15 cellular contexts compared by ENCODE assay signal in the genomic region with DNA sequence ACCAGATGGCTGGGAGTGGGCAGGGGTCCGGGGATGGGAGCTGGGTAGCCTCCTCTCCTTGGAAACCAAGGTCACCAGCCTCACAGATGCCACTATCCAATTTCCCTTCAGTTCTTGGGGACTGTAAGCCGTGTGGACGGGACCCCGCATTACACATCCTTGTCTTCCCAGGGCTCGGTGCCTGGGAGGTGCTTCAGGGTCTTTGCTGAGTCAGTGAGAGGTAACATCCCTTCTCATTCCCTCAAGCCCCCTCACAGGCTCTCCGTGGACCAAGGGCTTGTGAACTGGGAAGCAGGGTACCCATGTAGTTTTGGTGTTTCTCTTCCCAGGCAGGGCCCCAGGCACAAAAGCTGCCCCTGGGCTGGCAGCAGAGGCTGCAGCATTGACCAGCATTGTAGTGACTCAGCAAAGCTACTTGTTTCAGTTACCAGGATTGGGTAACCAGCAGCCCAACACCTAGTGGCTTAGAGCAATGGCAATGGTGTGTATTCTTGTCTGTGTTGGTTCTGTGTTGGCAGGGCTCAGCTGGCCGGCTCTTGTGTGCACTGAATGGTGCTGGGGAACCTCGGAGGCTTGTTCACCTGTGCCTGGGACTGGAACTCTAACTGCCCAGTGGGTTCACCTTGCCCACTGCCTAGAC. TPM values are rescaled to one million over a fixed set of nuclear protein-coding genes. Genes with fewer than 3 reads are reported as not detected.
DNase-seq lines count a peak whose midpoint lies in the region; ATAC-seq and TF ChIP-seq lines count a peak whose summit lies in the region.
"Had no signal": no experiment of that assay in that cellular context is flagged by ENCODE, and none has a peak within 500 bp of the region (broad histone marks: within the 10 kb centered on the region; RNA-seq: fewer than 3 reads in every experiment).

No MANE protein-coding gene starts in this region.

- H3K4me1 ChIP-seq in mammary epithelial cell (ENCODE audit: insufficient read depth, low read length), result no peaks in the 10 kb centered on the region
- H3K4me1 ChIP-seq: transverse colon had no signal

- peaks cover 4% of the 10 kb centered on the region for H3K27me3 ChIP-seq in mammary epithelial cell (ENCODE audit: insufficient read depth, low read length)
- H3K27me3 ChIP-seq: ovary had no signal

- no peaks in the 10 kb centered on the region for H3K36me3 ChIP-seq in mammary epithelial cell (ENCODE audit: insufficient read depth, low read length)
- H3K36me3 ChIP-seq: ovary, transverse colon had no signal

- no peak overlapping the region for H3K27ac ChIP-seq in mammary epithelial cell (ENCODE audit: insufficient read depth, low read depth, low read length)
- H3K27ac ChIP-seq: 22Rv1, ovary, transverse colon had no signal

- WGBS in mammary epithelial cell (ENCODE audit: low coverage, missing lambda C conversion rate), result 71% methylated on average over 7 of the region's 8 CpGs

- CTCF ChIA-PET in mammary epithelial cell (lab: Charles Lee; ENCODE audit: low non-redundant PET), result no interaction called here

- no peak for ATAC-seq in GM19463 (IDR thresholded peaks at IDR 0.05; ENCODE audit: unreplicated experiment)

- no peaks in the 10 kb centered on the region for H3K9me3 ChIP-seq in mammary epithelial cell (replicated peaks; ENCODE audit: insufficient read depth, low read length)
- H3K9me3 ChIP-seq: transverse colon had no signal

- H3K4me3 ChIP-seq in mammary epithelial cell (replicated peaks in 1 of 3; ENCODE audit: insufficient read depth in 1 of 3, low read depth in 2 of 3, low read length in 3 of 3), result no peak overlapping the region
- H3K4me3 ChIP-seq: ovary, transverse colon had no signal

- no peak for TF ChIP-seq CTCF in mammary epithelial cell (conservative IDR thresholded peaks at IDR 0.05 in 1 of 2, IDR thresholded peaks at IDR 0.05 in 1 of 2; ENCODE audit: extremely low read depth in 1 of 2, insufficient read depth in 1 of 2, low read depth in 1 of 2, low read length in 2 of 2)

- no peak overlapping the region for H3K9ac ChIP-seq in mammary epithelial cell (ENCODE audit: insufficient read depth, low read length)

- no peak overlapping the region for H3K4me2 ChIP-seq in mammary epithelial cell (ENCODE audit: insufficient read depth, low read depth, low read length)

- DNase-seq in SIG-M5 treated with dmso at 0.1 percent for 504 hours (lab: John Stamatoyannopoulos, UW; ENCODE audit: unreplicated experiment) (peak; percentile 77), SIG-M5 (lab: John Stamatoyannopoulos, UW) (no peak), NCI-H460 (ENCODE audit: extremely low read depth, low read depth) (peak; percentile 76), mammary epithelial cell (peak; percentile 18), posterior vena cava (ENCODE audit: low spot score) (peak; percentile 60), hypothalamus (lab: John Stamatoyannopoulos, UW) (no peak)
- DNase-seq in stimulated activated CD4-positive, alpha-beta T cell treated with anti-CD3 and anti-CD28 coated beads, Interleukin-1b, Interleukin-23, amount 100 ng/mL, for 48 hours, result no peak
- DNase-seq: activated naive CD4-positive, alpha-beta T cell treated with anti-CD3 and anti-CD28 coated beads, Interleukin-2, amount 50 U/mL, for 16 hours; NCI-H2171; ovary; T-helper 9 cell; transverse colon had no signal

- H4K20me1 ChIP-seq in mammary epithelial cell (ENCODE audit: insufficient read depth, low read length), result no peaks in the 10 kb centered on the region

- in situ Hi-C loops in mammary epithelial cell (cut with MboI; ENCODE audit: low sequenced_read_pairs in 2 of 2), result no loop called here

- intact Hi-C loops in mammary epithelial cell (cut with micrococcal nuclease), result no loop called here
- intact Hi-C loops in posterior vena cava (cut with DNase I), result no loop called here

- no peak overlapping the region for H2AFZ ChIP-seq in mammary epithelial cell (ENCODE audit: low read depth, low read length)

- no TSS peak for BruUV-seq in mammary epithelial cell (replicated peaks; lab: Mats Ljungman, UMichigan)

- dilution Hi-C loops in mammary epithelial cell (cut with HindIII; ENCODE audit: low sequenced_read_pairs), result no loop called here

- H3K79me2 ChIP-seq in mammary epithelial cell (ENCODE audit: insufficient read depth, low read length), result no peaks in the 10 kb centered on the region

RNA-seq across cellular contexts. Expression of a gene that starts 24.6 kb away (rescaled TPM):
- total RNA-seq in NCI-H460 (2014; rRNA removed; shearing (Covaris generic)), result 24.1 and 24.2 TPM in 2 replicates
- 16.9 and 24.5 TPM in 2 replicates for polyA plus RNA-seq in NCI-H460 (2014; cell fraction: nucleus; rRNA removed)
- total RNA-seq in mammary epithelial cell (1 to 10 TPM in 1 of 2 donors, under 1 TPM in 1; 0.67 to 1.0 TPM), posterior vena cava (1 to 10 TPM; 2.6 to 7.4 TPM)
- 0.05 TPM for polyA plus RNA-seq in mammary epithelial cell
- polyA minus RNA-seq in mammary epithelial cell, result not detected
- total RNA-seq: epithelial cell of proximal tubule had no signal

Comparison
In these comparisons a context has a peak if more than half of its experiments do, and no peak if none do; other contexts are left out.
1. DNase-seq: peak in SIG-M5 treated with dmso at 0.1 percent for 504 hours (single experiment), NCI-H460 (single experiment), mammary epithelial cell (single experiment) and posterior vena cava (single experiment); none in SIG-M5 (single experiment), stimulated activated CD4-positive, alpha-beta T cell treated with anti-CD3 and anti-CD28 coated beads, Interleukin-1b, Interleukin-23, amount 100 ng/mL, for 48 hours (single experiment) and hypothalamus (0 of 51).